In genomic region chr5:83474986-83475385, GRCh38 we compare ENCODE assay signal across 10 cellular contexts. TPM values are rescaled to one million over a fixed set of nuclear protein-coding genes. Genes with fewer than 3 reads are reported as not detected.
DNase-seq lines count a peak whose midpoint lies in the region; ATAC-seq and TF ChIP-seq lines count a peak whose summit lies in the region.
"Had no signal": no experiment of that assay in that cellular context is flagged by ENCODE, and none has a peak within 500 bp of the region (broad histone marks: within the 10 kb centered on the region; RNA-seq: fewer than 3 reads in every experiment).

No MANE protein-coding gene starts in this region.

- H3K27me3 ChIP-seq in HUES48 (ENCODE audit: control insufficient read depth, insufficient read depth, low read length) (no peaks in the 10 kb centered on the region), muscle layer of colon (ENCODE audit: control insufficient read depth in 1 of 2, insufficient read depth in 2 of 2, low read length in 2 of 2) (peaks cover 16 to 48% of the 10 kb centered on the region in 2 donors)

- H3K4me1 ChIP-seq in HUES48 (ENCODE audit: control insufficient read depth, insufficient read depth, low read length) (peaks cover 42% of the 10 kb centered on the region), muscle layer of colon (ENCODE audit: insufficient read depth, low read length) (peaks cover 4% of the 10 kb centered on the region)

- H3K4me3 ChIP-seq in HUES48 (ENCODE audit: low read depth, low read length): peak overlapping the region; percentile 94
- H3K4me3 ChIP-seq in muscle layer of colon (ENCODE audit: low read depth in 1 of 2, low read length in 2 of 2): no peak overlapping the region

- DNase-seq in ACHN (peak; percentile 15), chondrocyte (ENCODE audit: low spot score) (no peak), HUDEP-2 (lab: John Stamatoyannopoulos, UW; ENCODE audit: unreplicated experiment in 76 of 76) (no peak), NCI-H2196 (lab: John Stamatoyannopoulos, UW; ENCODE audit: unreplicated experiment) (no peak), NCI-H2081 treated with DMSO at 0.1 percent for 48 hours (lab: John Stamatoyannopoulos, UW) (no peak)

- H3K27ac ChIP-seq in HUES48 (ENCODE audit: low read depth, low read length) (peak overlapping the region; percentile 93), muscle layer of colon (ENCODE audit: low read depth, low read length) (peak overlapping the region; percentile 52)
- H3K27ac ChIP-seq: neutrophil had no signal

- H3K9me3 ChIP-seq in HUES48 (ENCODE audit: control insufficient read depth, insufficient read depth, low read length) (no peaks in the 10 kb centered on the region), muscle layer of colon (ENCODE audit: low read length) (no peaks in the 10 kb centered on the region)
- H3K9me3 ChIP-seq: neutrophil had no signal

- in situ Hi-C loops in ACHN (cut with HindIII; ENCODE audit: low pct_ligation_motif_present, low pct_unique_long_range_greater_than_20kb, low sequenced_read_pairs): no loop called here

- no peaks in the 10 kb centered on the region for H3K9me3 Mint-ChIP-seq in chondrocyte (ENCODE audit: low read depth)

- ATAC-seq in GM21529 (IDR thresholded peaks at IDR 0.05; ENCODE audit: unreplicated experiment): no peak

- peak overlapping the region; percentile 93 for H3K4me3 Mint-ChIP-seq in chondrocyte (ENCODE audit: unreplicated experiment)

- H3K4me1 Mint-ChIP-seq in chondrocyte (ENCODE audit: low read depth): peaks cover 40% of the 10 kb centered on the region

- peaks cover 6% of the 10 kb centered on the region for H3K36me3 Mint-ChIP-seq in chondrocyte (ENCODE audit: low read depth)

- H3K27ac Mint-ChIP-seq in chondrocyte (ENCODE audit: unreplicated experiment): peak overlapping the region; percentile 96

- H3K27me3 Mint-ChIP-seq in chondrocyte (ENCODE audit: low read depth): no peaks in the 10 kb centered on the region

- H3K9ac ChIP-seq in HUES48 (ENCODE audit: low read depth, low read length) (peak overlapping the region; percentile 60), muscle layer of colon (ENCODE audit: low read length) (no peak overlapping the region)

- H3K36me3 ChIP-seq in HUES48 (ENCODE audit: control insufficient read depth, insufficient read depth, low read length) (peaks cover 10% of the 10 kb centered on the region; the same call in 1 of the 2 replicates), muscle layer of colon (ENCODE audit: insufficient read depth, low read length) (no peaks in the 10 kb centered on the region)
- H3K36me3 ChIP-seq: neutrophil had no signal

- TF ChIP-seq CTCF in chondrocyte (IDR thresholded peaks at IDR 0.05): no peak

RNA-seq across cellular contexts. Expression of gene VCAN, which starts 3.4 kb away (rescaled TPM):
- total RNA-seq in chondrocyte: 250 to 737 TPM (median 710 TPM) in 3 replicates
- total RNA-seq: activated CD8-positive, alpha-beta memory T cell treated with anti-CD3 and anti-CD28 coated beads for 36 hours had no signal
